ENCODE assay signal across 8 cellular contexts in genomic region chr2:64063924-64064331, GRCh38. TPM values are rescaled to one million over a fixed set of nuclear protein-coding genes. Genes with fewer than 3 reads are reported as not detected.
DNase-seq lines count a peak whose midpoint lies in the region; ATAC-seq and TF ChIP-seq lines count a peak whose summit lies in the region.

No MANE protein-coding gene starts in this region.

- no peak for ATAC-seq in GM18502 (IDR thresholded peaks at IDR 0.05; ENCODE audit: poor library complexity, unreplicated experiment)

- H3K36me3 Mint-ChIP-seq in chondrocyte (ENCODE audit: low read depth) (no peaks in the 10 kb centered on the region), mesothelial cell of epicardium (no peaks in the 10 kb centered on the region)

- H3K27me3 Mint-ChIP-seq in chondrocyte (ENCODE audit: low read depth) (no peaks in the 10 kb centered on the region), mesothelial cell of epicardium (ENCODE audit: low read depth) (no peaks in the 10 kb centered on the region)

- H3K4me3 Mint-ChIP-seq in chondrocyte (ENCODE audit: unreplicated experiment) (no peak overlapping the region), mesothelial cell of epicardium (no peak overlapping the region)

- TF ChIP-seq CTCF in chondrocyte (IDR thresholded peaks at IDR 0.05) (no peak), mesothelial cell of epicardium (IDR thresholded peaks at IDR 0.05; ENCODE audit: unreplicated experiment) (no peak)

- H3K27ac Mint-ChIP-seq in chondrocyte (ENCODE audit: unreplicated experiment) (peak overlapping the region; percentile 63), mesothelial cell of epicardium (peak overlapping the region; percentile 31)

- peak; percentile 82 for DNase-seq in A172 (ENCODE audit: low spot score)
- DNase-seq in NCI-H2196 (lab: John Stamatoyannopoulos, UW; ENCODE audit: unreplicated experiment), result peak; percentile 14
- DNase-seq in chondrocyte (ENCODE audit: low spot score), result no peak
- no peak for DNase-seq in mesothelial cell of epicardium (ENCODE audit: low spot score in 2 of 2, unreplicated experiment in 2 of 2)
- no peak for DNase-seq in stimulated activated naive CD4-positive, alpha-beta T cell treated with Interleukin-2 at 50 U/mL for 16 hours (lab: John Stamatoyannopoulos, UW)
- DNase-seq in epidermal melanocyte (ENCODE audit: insufficient read length, low spot score), result no peak
- DNase-seq in activated gamma-delta T cell (lab: John Stamatoyannopoulos, UW), result no peak

- peaks cover 24% of the 10 kb centered on the region for H3K4me1 Mint-ChIP-seq in chondrocyte (ENCODE audit: low read depth)
- peaks cover 49% of the 10 kb centered on the region for H3K4me1 Mint-ChIP-seq in mesothelial cell of epicardium

- H3K9me3 Mint-ChIP-seq in chondrocyte (ENCODE audit: low read depth) (peaks cover 2% of the 10 kb centered on the region), mesothelial cell of epicardium (no peaks in the 10 kb centered on the region)

RNA-seq across cellular contexts. Expression of gene VPS54, which starts 44.7 kb away (rescaled TPM):
- total RNA-seq in A172 (2014; rRNA removed; shearing (Covaris generic)), result 25.6 and 29.9 TPM in 2 replicates
- total RNA-seq in chondrocyte (14.1 to 18.5 TPM (median 15.0 TPM) in 3 replicates), mesothelial cell of epicardium (35.4 to 35.6 TPM (median 35.4 TPM) in 3 replicates)

Comparison
In these comparisons a context has a peak if more than half of its experiments do, and no peak if none do; other contexts are left out.
1. DNase-seq: peak in A172 (single experiment) and NCI-H2196 (single experiment); none in chondrocyte (single experiment), mesothelial cell of epicardium (0 of 2), stimulated activated naive CD4-positive, alpha-beta T cell treated with Interleukin-2 at 50 U/mL for 16 hours (single experiment), epidermal melanocyte (single experiment) and activated gamma-delta T cell (single experiment).